Comparison of ENCODE assay signal across 14 cellular contexts in the genomic region with DNA sequence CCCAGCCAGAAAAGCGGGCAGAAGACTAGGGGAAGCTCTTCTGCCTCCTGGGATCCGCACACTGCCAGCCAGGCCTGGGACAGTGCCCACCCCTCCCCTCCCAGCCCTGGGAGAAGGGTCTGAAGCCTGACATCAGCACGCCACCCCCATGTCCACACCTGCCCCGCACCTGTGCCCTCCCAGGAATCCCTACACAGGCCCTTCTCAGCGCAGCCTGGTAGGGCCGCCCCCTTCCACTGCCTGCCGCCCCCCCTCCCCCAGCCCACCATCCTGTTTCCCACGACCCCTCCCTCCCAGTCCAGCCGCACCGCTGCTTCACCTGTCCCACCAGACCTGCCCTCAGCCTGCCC. TPM values are rescaled to one million over a fixed set of nuclear protein-coding genes. Genes with fewer than 3 reads are reported as not detected.
DNase-seq lines count a peak whose midpoint lies in the region; ATAC-seq, FAIRE-seq and TF ChIP-seq lines count a peak whose summit lies in the region.
"Had no signal": no experiment of that assay in that cellular context is flagged by ENCODE, and none has a peak within 500 bp of the region (broad histone marks: within the 10 kb centered on the region; RNA-seq: fewer than 3 reads in every experiment).

No MANE protein-coding gene starts in this region.

- DNase-seq in left ventricle myocardium inferior: no peak
- no peak for DNase-seq in right atrium auricular region (ENCODE audit: low spot score)
- DNase-seq in body of pancreas: no peak
- no peak for DNase-seq in spleen
- no peak for DNase-seq in GM12891 (ENCODE audit: insufficient read length, low spot score)
- DNase-seq in uterus: no peak
- DNase-seq: SIG-M5 had no signal

- TF ChIP-seq POLR2A in body of pancreas (IDR thresholded peaks at IDR 0.05) (no peak), spleen (IDR thresholded peaks at IDR 0.05) (no peak), GM12891 (IDR thresholded peaks at IDR 0.05; ENCODE audit: low read depth, low read length) (no peak), uterus (IDR thresholded peaks at IDR 0.05) (no peak)

- H3K27ac ChIP-seq in left ventricle myocardium inferior (replicated peaks) (no peak overlapping the region), right atrium auricular region (no peak overlapping the region), body of pancreas (peak overlapping the region; percentile 25 to 84 (median 78)), mesodermal cell (ENCODE audit: low read depth, low read length, severe bottlenecking) (no peak overlapping the region), spleen (no peak overlapping the region), uterus (no peak overlapping the region)
- H3K27ac ChIP-seq: HL-60 had no signal

- H3K27me3 ChIP-seq in left ventricle myocardium inferior (ENCODE audit: low read depth) (peaks cover 84% of the 10 kb centered on the region), right atrium auricular region (peaks cover 0 to 9% of the 10 kb centered on the region in 2 donors), body of pancreas (no peaks in the 10 kb centered on the region), spleen (replicated peaks in 1 of 7) (peaks cover 0 to 85% (median 35%) of the 10 kb centered on the region in 7 donors), uterus (peaks cover 0 to 25% of the 10 kb centered on the region in 2 donors)

- no peak for FAIRE-seq in GM12891 (lab: Jason Lieb, UNC)
- FAIRE-seq: colon had no signal

- H3K4me3 ChIP-seq in left ventricle myocardium inferior: peak overlapping the region; percentile 43
- no peak overlapping the region for H3K4me3 ChIP-seq in right atrium auricular region
- H3K4me3 ChIP-seq in body of pancreas: no peak overlapping the region
- H3K4me3 ChIP-seq in mesodermal cell (ENCODE audit: extremely low read depth, insufficient read depth, low read length, poor library complexity, severe bottlenecking): peak overlapping the region; percentile 30
- peak overlapping the region in 1 of 8 donors; percentile 43 for H3K4me3 ChIP-seq in spleen
- H3K4me3 ChIP-seq in uterus: no peak overlapping the region

- no peaks in the 10 kb centered on the region for H3K9me3 ChIP-seq in left ventricle myocardium inferior (replicated peaks)
- no peaks in the 10 kb centered on the region for H3K9me3 ChIP-seq in right atrium auricular region
- H3K9me3 ChIP-seq in body of pancreas: no peaks in the 10 kb centered on the region
- no peaks in the 10 kb centered on the region for H3K9me3 ChIP-seq in mesodermal cell (ENCODE audit: control insufficient read depth, low read length)
- no peaks in the 10 kb centered on the region for H3K9me3 ChIP-seq in spleen
- H3K9me3 ChIP-seq in uterus: no peaks in the 10 kb centered on the region

- intact Hi-C loops in left ventricle myocardium inferior (cut with micrococcal nuclease): no loop called here
- intact Hi-C loops in body of pancreas (cut with DNase I): loop anchor here (10.0 kb wide), 1 partner anchor 243 kb away; no protein-coding TSS in a partner anchor
- intact Hi-C loops in spleen (cut with DNase I; ENCODE audit: low total_unique reads): loop anchor here (10.0 kb wide), 1 partner anchor 93 kb away; a partner anchor contains a TSS
- intact Hi-C loops in uterus (cut with DNase I; ENCODE audit: low total_unique reads): no loop called here

- H3K4me1 ChIP-seq in left ventricle myocardium inferior (peaks cover 11% of the 10 kb centered on the region), right atrium auricular region (peaks cover 0 to 8% of the 10 kb centered on the region in 2 donors), body of pancreas (peaks cover 45% of the 10 kb centered on the region), mesodermal cell (ENCODE audit: control insufficient read depth, insufficient read depth, low read length, poor library complexity, severe bottlenecking) (no peaks in the 10 kb centered on the region), spleen (peaks cover 3 to 22% (median 16%) of the 10 kb centered on the region in 6 donors), uterus (peaks cover 0 to 8% of the 10 kb centered on the region in 2 donors)

- WGBS in body of pancreas, 2 donors: 30 to 46% methylated on average over 2 to 10 of the region's 10 CpGs
- 48 to 53% methylated on average over 4 to 5 of the region's 10 CpGs for WGBS in mesodermal cell (ENCODE audit: insufficient coverage in 2 of 2), 2 experiments
- 29 to 41% (median 40%) methylated on average over 8 to 10 of the region's 10 CpGs for WGBS in spleen, 5 donors

- TF ChIP-seq CTCF in left ventricle myocardium inferior (IDR thresholded peaks at IDR 0.05; ENCODE audit: borderline replicate concordance): no peak
- TF ChIP-seq CTCF in right atrium auricular region (IDR thresholded peaks at IDR 0.05): no peak
- TF ChIP-seq CTCF in body of pancreas (IDR thresholded peaks at IDR 0.05): no peak
- no peak for TF ChIP-seq CTCF in spleen (IDR thresholded peaks at IDR 0.05 in 8 of 11, conservative IDR thresholded peaks at IDR 0.05 in 3 of 11)
- no peak for TF ChIP-seq CTCF in uterus (IDR thresholded peaks at IDR 0.05)

- H3K36me3 ChIP-seq in left ventricle myocardium inferior (no peaks in the 10 kb centered on the region), right atrium auricular region (no peaks in the 10 kb centered on the region), body of pancreas (replicated peaks in 1 of 2; ENCODE audit: insufficient read depth in 1 of 2, low read depth in 2 of 2) (no peaks in the 10 kb centered on the region), mesodermal cell (ENCODE audit: control insufficient read depth, insufficient read depth, low read length) (no peaks in the 10 kb centered on the region), spleen (no peaks in the 10 kb centered on the region), uterus (no peaks in the 10 kb centered on the region)

- no peak for ATAC-seq in body of pancreas
- ATAC-seq in GM18498 (IDR thresholded peaks at IDR 0.05; ENCODE audit: unreplicated experiment): no peak

TF ChIP-seq in GM12891, 5 proteins besides CTCF, POLR2A, EP300 and RAD21:
- TF ChIP-seq SPI1 (IDR thresholded peaks at IDR 0.05; ENCODE audit: low read depth, low read length): no peak

RNA-seq across cellular contexts. Expression of a gene that starts 10.6 kb away (rescaled TPM):
- total RNA-seq in left ventricle myocardium inferior: not detected
- total RNA-seq in right atrium auricular region: not detected
- total RNA-seq in body of pancreas: not detected
- not detected for polyA plus RNA-seq in mesodermal cell (2013, experiment 1 of 2)
- polyA plus RNA-seq in mesodermal cell (2013, experiment 2 of 2): not detected
- under 1 TPM in 4 of 7 donors, not detected in 3; 0.34 to 0.85 (median 0.50) TPM for total RNA-seq in spleen
- polyA plus RNA-seq in spleen: under 1 TPM in 1 of 3 donors, not detected in 2; 0.64 TPM
- 0.14 TPM for polyA plus RNA-seq in GM12891 (2012; ENCODE audit: low read depth, missing spikeins)
- total RNA-seq in uterus: not detected
- total RNA-seq: CD4-positive, alpha-beta T cell; lower leg skin had no signal
- polyA plus RNA-seq: naive thymus-derived CD8-positive, alpha-beta T cell had no signal

RNA-seq across cellular contexts. Expression of a gene that starts 36.6 kb away (rescaled TPM):
- total RNA-seq in left ventricle myocardium inferior (2.6 TPM), right atrium auricular region (1 to 10 TPM; 1.0 to 1.7 TPM), body of pancreas (1 to 10 TPM; 1.6 to 2.0 TPM), spleen (1 to 10 TPM; 1.9 to 6.2 (median 3.5) TPM), uterus (10 to 100 TPM in 1 of 4 donors, 1 to 10 TPM in 2, not detected in 1; 1.0 to 14.9 (median 4.6) TPM)
- polyA plus RNA-seq in mesodermal cell (2013, experiment 1 of 2): 26.6 TPM
- 22.3 TPM for polyA plus RNA-seq in mesodermal cell (2013, experiment 2 of 2)
- polyA plus RNA-seq in spleen: 1 to 10 TPM in 2 of 3 donors, under 1 TPM in 1; 0.48 to 3.3 (median 1.4) TPM
- 0.47 TPM for polyA plus RNA-seq in GM12891 (2012; ENCODE audit: low read depth, missing spikeins)

RNA-seq across cellular contexts. Expression of a gene that starts 55.5 kb away (rescaled TPM):
- total RNA-seq in left ventricle myocardium inferior: 7.5 TPM
- total RNA-seq in right atrium auricular region: 1 to 10 TPM; 2.7 to 3.0 TPM
- total RNA-seq in body of pancreas: 1 to 10 TPM; 1.6 to 1.8 TPM
- polyA plus RNA-seq in mesodermal cell (2013, experiment 1 of 2): 5.2 TPM
- 4.1 TPM for polyA plus RNA-seq in mesodermal cell (2013, experiment 2 of 2)
- 1 to 10 TPM; 2.1 to 5.5 (median 3.2) TPM for total RNA-seq in spleen
- polyA plus RNA-seq in spleen: 1 to 10 TPM; 2.5 to 5.6 (median 4.5) TPM
- polyA plus RNA-seq in GM12891 (2012; ENCODE audit: low read depth, missing spikeins): 2.8 TPM
- 10 to 100 TPM in 1 of 4 donors, 1 to 10 TPM in 2, not detected in 1; 1.8 to 10.7 (median 2.6) TPM for total RNA-seq in uterus

Comparison
In these comparisons a context has a peak if more than half of its experiments do, and no peak if none do; other contexts are left out.
1. H3K4me3 ChIP-seq: peak in left ventricle myocardium inferior (single experiment) and mesodermal cell (single experiment); none in right atrium auricular region (0 of 2), body of pancreas (0 of 2) and uterus (0 of 2).
2. H3K27ac ChIP-seq: peak in body of pancreas (4 of 4); none in left ventricle myocardium inferior (single experiment), right atrium auricular region (0 of 2), mesodermal cell (single experiment), spleen (0 of 8) and uterus (0 of 2).
3. intact Hi-C loops: an anchor here in body of pancreas (10.0 kb wide) and spleen (10.0 kb wide); none called in left ventricle myocardium inferior and uterus.